ENCODE assay signal across 4 cellular contexts in genomic region chr21:32258786-32259048, GRCh38. TPM values are rescaled to one million over a fixed set of nuclear protein-coding genes. Genes with fewer than 3 reads are reported as not detected.
"Had no signal": no experiment of that assay in that cellular context is flagged by ENCODE, and none has a peak within 500 bp of the region (broad histone marks: within the 10 kb centered on the region; RNA-seq: fewer than 3 reads in every experiment).

No MANE protein-coding gene starts in this region.

RNA-seq across cellular contexts. Expression of gene MRAP, which starts 39.9 kb away (rescaled TPM):
- total RNA-seq: LHCN-M2, M059J, MCF 10A, NCI-H460 had no signal
